ENCODE assay signal across 15 cellular contexts in the genomic region with DNA sequence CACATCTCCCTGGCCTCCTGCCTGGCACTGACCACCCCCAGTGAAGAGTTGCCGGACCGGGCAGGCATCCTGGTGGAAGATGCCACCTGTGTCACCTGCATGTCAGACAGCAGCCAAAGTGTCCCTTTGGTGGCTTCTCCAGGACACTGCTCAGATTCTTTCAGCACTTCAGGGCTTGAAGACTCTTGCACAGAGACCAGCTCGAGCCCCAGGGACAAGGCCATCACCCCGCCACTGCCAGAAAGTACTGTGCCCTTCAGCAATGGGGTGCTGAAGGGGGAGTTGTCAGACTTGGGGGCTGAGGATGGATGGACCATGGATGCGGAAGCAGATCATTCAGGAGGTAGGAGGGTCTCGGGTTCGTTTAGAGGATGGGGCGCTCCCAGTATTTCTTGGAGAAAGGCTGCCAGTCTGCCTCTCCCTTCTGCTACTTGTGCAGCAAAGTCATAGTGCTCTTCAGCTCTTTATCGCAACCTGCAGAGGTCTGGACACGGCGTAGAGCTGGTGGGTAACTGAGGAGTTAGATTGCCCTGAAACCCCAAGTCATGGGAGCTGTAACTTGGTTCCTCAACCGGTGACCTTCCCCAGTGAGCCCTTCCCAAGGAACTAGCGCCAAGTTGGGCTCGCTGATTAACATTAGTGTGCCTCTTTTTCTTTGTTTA. TPM values are rescaled to one million over a fixed set of nuclear protein-coding genes. Genes with fewer than 3 reads are reported as not detected.
DNase-seq lines count a peak whose midpoint lies in the region; ATAC-seq and TF ChIP-seq lines count a peak whose summit lies in the region.
"Had no signal": no experiment of that assay in that cellular context is flagged by ENCODE, and none has a peak within 500 bp of the region (broad histone marks: within the 10 kb centered on the region; RNA-seq: fewer than 3 reads in every experiment).

No MANE protein-coding gene starts in this region.

- no peaks in the 10 kb centered on the region for H3K36me3 Mint-ChIP-seq in endodermal cell (ENCODE audit: low read depth)
- H3K36me3 Mint-ChIP-seq: IgD-negative memory B cell had no signal

- H3K27me3 ChIP-seq in PC-3 (ENCODE audit: low read length) (no peaks in the 10 kb centered on the region), endodermal cell (ENCODE audit: control insufficient read depth, insufficient read depth, low read length, poor library complexity, severe bottlenecking) (no peaks in the 10 kb centered on the region), neuronal stem cell (ENCODE audit: control insufficient read depth in 3 of 3, insufficient read depth in 3 of 3, low read depth in 1 of 3, low read length in 3 of 3) (no peaks in the 10 kb centered on the region)
- H3K27me3 ChIP-seq: neutrophil, uterus had no signal

- POLR2A ChIA-PET in PC-3 (lab: Charles Lee; ENCODE audit: unreplicated experiment) = interaction anchor here (0.7 to 0.9 kb wide), 4 partner anchors 26 to 1673 kb away, joined by 3 to 4 read pairs (median 4); no protein-coding TSS in a partner anchor

- CTCF ChIA-PET in PC-3 (lab: Charles Lee) = interaction anchor here (0.5 to 1.1 kb wide), 4 partner anchors 12 to 136 kb away, joined by 3 to 6 read pairs (median 4); no protein-coding TSS in a partner anchor

- peaks cover 6% of the 10 kb centered on the region for H3F3A ChIP-seq in PC-3 (ENCODE audit: low read length, unreplicated experiment)

- H3K27ac Mint-ChIP-seq in endodermal cell = peak overlapping the region; percentile 35
- H3K27ac Mint-ChIP-seq: T-helper 1 cell treated with Interleukin-12 subunit alpha and Interleukin-12 subunit beta and Interleukin-4 antibody, amounts not matched to agents 30 μg/mL and 1 μg/mL, for 36 hours had no signal

- H3K4me1 ChIP-seq in PC-3 (ENCODE audit: insufficient read depth, low read length) (peaks cover 39% of the 10 kb centered on the region), endodermal cell (ENCODE audit: control insufficient read depth, insufficient read depth, low read length) (peaks cover 14% of the 10 kb centered on the region), neuronal stem cell (ENCODE audit: control insufficient read depth in 2 of 2, insufficient read depth in 1 of 2, low read depth in 1 of 2, low read length in 2 of 2) (peaks cover 14 to 19% of the 10 kb centered on the region in 2 donors)
- H3K4me1 ChIP-seq: uterus had no signal

- BruUV-seq in PC-3 (replicated peaks; lab: Mats Ljungman, UMichigan) = TSS peak; percentile 100

- H3K36me3 ChIP-seq in PC-3 (ENCODE audit: low read depth, low read length) (peaks cover 18% of the 10 kb centered on the region), endodermal cell (ENCODE audit: control insufficient read depth, insufficient read depth, low read length) (no peaks in the 10 kb centered on the region), neuronal stem cell (replicated peaks in 1 of 2; ENCODE audit: control insufficient read depth in 2 of 2, insufficient read depth in 2 of 2, low read length in 2 of 2) (peaks cover 2 to 61% of the 10 kb centered on the region in 2 donors)
- H3K36me3 ChIP-seq: uterus had no signal

- H3K79me2 ChIP-seq in PC-3 (ENCODE audit: low read length) = peaks cover 74% of the 10 kb centered on the region

- H3K9me3 ChIP-seq in PC-3 (ENCODE audit: low read length) (no peaks in the 10 kb centered on the region), endodermal cell (ENCODE audit: control insufficient read depth, low read length) (no peaks in the 10 kb centered on the region), neuronal stem cell (replicated peaks in 1 of 2; ENCODE audit: control insufficient read depth in 2 of 2, insufficient read depth in 1 of 2, low read depth in 1 of 2, low read length in 2 of 2) (no peaks in the 10 kb centered on the region)
- H3K9me3 ChIP-seq: neutrophil, uterus had no signal

- H3K18ac ChIP-seq in neuronal stem cell (ENCODE audit: low read length) = peak overlapping the region; percentile 55

- peaks cover 2% of the 10 kb centered on the region for H3K79me1 ChIP-seq in neuronal stem cell (ENCODE audit: low read depth, low read length)

- ATAC-seq in PC-3 = peak; percentile 10

- H3K27me3 Mint-ChIP-seq in endodermal cell (ENCODE audit: insufficient read depth) = no peaks in the 10 kb centered on the region
- H3K27me3 Mint-ChIP-seq: IgD-negative memory B cell had no signal

- peak overlapping the region; percentile 67 for H3K4me2 ChIP-seq in PC-3 (ENCODE audit: low read length)
- no peak overlapping the region for H3K4me2 ChIP-seq in neuronal stem cell (ENCODE audit: insufficient read depth, low read length, poor library complexity, severe bottlenecking)

- H2BK5ac ChIP-seq in neuronal stem cell (ENCODE audit: low read length) = no peak overlapping the region

- DNase-seq in PC-3 (no peak), endodermal cell (no peak), neuronal stem cell (ENCODE audit: low spot score) (no peak), NCI-H345 (lab: John Stamatoyannopoulos, UW) (no peak), posterior cingulate gyrus (no peak), OCI-M1 (lab: John Stamatoyannopoulos, UW) (no peak)
- DNase-seq in stimulated activated CD4-positive, alpha-beta T cell treated with anti-CD3 and anti-CD28 coated beads, Interleukin-1b, Interleukin-23, amount 100 ng/mL, for 48 hours = no peak
- DNase-seq: activated CD4-positive, CD25-positive, alpha-beta regulatory T cell treated with anti-CD3 and anti-CD28 coated beads, Interleukin-2, amount 50 U/mL, for 72 hours; NCI-H1105; SHP77 treated with DMSO at 0.1 percent for 48 hours; uterus had no signal

- no peaks in the 10 kb centered on the region for H3K9me3 Mint-ChIP-seq in endodermal cell
- H3K9me3 Mint-ChIP-seq: IgD-negative memory B cell; T-helper 1 cell treated with Interleukin-12 subunit alpha and Interleukin-12 subunit beta and Interleukin-4 antibody, amounts not matched to agents 30 μg/mL and 1 μg/mL, for 36 hours had no signal

- no peak overlapping the region for H2BK120ac ChIP-seq in neuronal stem cell (ENCODE audit: low read depth, low read length)

- peak overlapping the region; percentile 71 for H3K9ac ChIP-seq in PC-3 (ENCODE audit: low read length)
- no peak overlapping the region for H3K9ac ChIP-seq in endodermal cell (ENCODE audit: extremely low read depth, low read length, poor library complexity, severe bottlenecking)
- H3K9ac ChIP-seq in neuronal stem cell (ENCODE audit: low read depth, low read length, poor library complexity) = no peak overlapping the region

- peak overlapping the region; percentile 13 for H3K23ac ChIP-seq in neuronal stem cell (ENCODE audit: low read depth, low read length, poor library complexity)

- intact Hi-C loops in PC-3 (cut with micrococcal nuclease) = loop anchor here (1.0 to 5.0 kb wide), 2 partner anchors 21 to 100 kb away; no protein-coding TSS in a partner anchor
- intact Hi-C loops in posterior cingulate gyrus (cut with DNase I) = loop anchor here (10.0 kb wide), 1 partner anchor 102 kb away; no protein-coding TSS in a partner anchor

- H3K4me1 Mint-ChIP-seq in endodermal cell = peaks cover 21% of the 10 kb centered on the region

- no peak overlapping the region for H4K91ac ChIP-seq in neuronal stem cell (ENCODE audit: low read depth, low read length, poor library complexity)

- H3K4me3 ChIP-seq in PC-3 (ENCODE audit: low read length) = no peak overlapping the region
- no peak overlapping the region for H3K4me3 ChIP-seq in endodermal cell (ENCODE audit: low read length)
- no peak overlapping the region for H3K4me3 ChIP-seq in neuronal stem cell (ENCODE audit: low read length in 2 of 2)
- H3K4me3 ChIP-seq: uterus had no signal

- peak overlapping the region; percentile 62 for H2AK5ac ChIP-seq in neuronal stem cell (ENCODE audit: low read depth, low read length)

- H2AFZ ChIP-seq in PC-3 (ENCODE audit: low read length) = no peak overlapping the region
- H2AFZ ChIP-seq in neuronal stem cell (ENCODE audit: low read length) = no peak overlapping the region

- TF ChIP-seq CTCF in 22Rv1 (IDR thresholded peaks at IDR 0.05) (peak; percentile 28; the same call in 1 of the 2 replicates), PC-3 (conservative IDR thresholded peaks at IDR 0.05; ENCODE audit: low read depth, low read length) (no peak), endodermal cell (conservative IDR thresholded peaks at IDR 0.05) (peak; percentile 11)

- no peak overlapping the region for H2BK15ac ChIP-seq in neuronal stem cell (ENCODE audit: low read length)

- H3K14ac ChIP-seq in neuronal stem cell (ENCODE audit: low read length) = no peak overlapping the region

- H3K4ac ChIP-seq in neuronal stem cell (ENCODE audit: low read length) = no peak overlapping the region

- H3K9me2 ChIP-seq in PC-3 (replicated peaks; ENCODE audit: low read length) = no peaks in the 10 kb centered on the region

- no peak overlapping the region for H2BK12ac ChIP-seq in neuronal stem cell (ENCODE audit: low read length)

- WGBS in endodermal cell (ENCODE audit: insufficient coverage in 1 of 2, insufficient read length in 1 of 2), 2 experiments = 92 to 93% methylated on average over 14 of the region's 14 CpGs
- no CpG with 5 or more reads among the region's 14 CpGs for WGBS in neuronal stem cell (ENCODE audit: extremely low coverage in 2 of 2, insufficient read length in 2 of 2, insufficient replicate concordance in 1 of 2), 2 donors

- H4K8ac ChIP-seq in neuronal stem cell (ENCODE audit: low read depth, low read length) = no peak overlapping the region

- no peak overlapping the region for H3K4me3 Mint-ChIP-seq in endodermal cell
- H3K4me3 Mint-ChIP-seq: IgD-negative memory B cell; T-helper 1 cell treated with Interleukin-12 subunit alpha and Interleukin-12 subunit beta and Interleukin-4 antibody, amounts not matched to agents 30 μg/mL and 1 μg/mL, for 36 hours had no signal

- H3K27ac ChIP-seq in 22Rv1 (peak overlapping the region; percentile 65), PC-3 (ENCODE audit: low read length) (peak overlapping the region; percentile 97), endodermal cell (ENCODE audit: low read depth, low read length) (no peak overlapping the region), neuronal stem cell (replicated peaks; ENCODE audit: low read length) (no peak overlapping the region)
- H3K27ac ChIP-seq: neutrophil, uterus had no signal

- H4K20me1 ChIP-seq in PC-3 (ENCODE audit: low read length) = no peaks in the 10 kb centered on the region

RNA-seq across cellular contexts. Expression of gene AKAP1, which starts 21.9 kb away (rescaled TPM):
- total RNA-seq in PC-3 (2014; rRNA removed) = 73.1 and 108 TPM in 2 replicates
- 10 to 100 TPM; 11.6 to 18.5 TPM for total RNA-seq in endodermal cell
- polyA plus RNA-seq in endodermal cell (2013, experiment 1 of 2) = 17.3 TPM
- polyA plus RNA-seq in endodermal cell (2013, experiment 2 of 2) = 12.7 TPM
- 12.3 TPM for polyA plus RNA-seq in neuronal stem cell (2013, experiment 1 of 2)
- 13.3 TPM for polyA plus RNA-seq in neuronal stem cell (2013, experiment 2 of 2)

Comparison
In these comparisons a context has a peak if more than half of its experiments do, and no peak if none do; other contexts are left out.
1. H3K27ac ChIP-seq: peak in 22Rv1 (single experiment) and PC-3 (single experiment); none in endodermal cell (single experiment) and neuronal stem cell (single experiment).